22 cellular contexts compared by ENCODE assay signal in the genomic region with DNA sequence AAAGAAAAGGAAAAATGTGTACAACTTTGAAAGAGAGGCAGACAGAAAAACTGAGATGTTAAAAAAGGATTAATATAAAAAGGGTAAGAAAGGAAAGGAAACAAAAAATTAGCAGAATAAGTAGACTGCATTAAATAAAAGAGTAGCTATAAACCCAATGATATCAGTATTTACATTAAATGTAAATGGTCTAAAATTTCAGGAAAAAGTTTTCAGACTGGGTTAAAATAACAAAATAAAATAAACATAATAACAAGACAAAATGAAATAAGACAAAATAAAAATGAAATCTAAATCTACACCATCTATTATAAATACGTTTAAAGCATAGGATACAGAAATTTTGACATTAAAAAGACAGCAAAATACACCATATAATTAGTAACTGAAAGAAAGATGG.
DNase-seq lines count a peak whose midpoint lies in the region; ATAC-seq, FAIRE-seq and TF ChIP-seq lines count a peak whose summit lies in the region.
"Had no signal": no experiment of that assay in that cellular context is flagged by ENCODE, and none has a peak within 500 bp of the region (broad histone marks: within the 10 kb centered on the region; RNA-seq: fewer than 3 reads in every experiment).

No MANE protein-coding gene starts in this region.

- H3K4me1 ChIP-seq in A549 (no peaks in the 10 kb centered on the region), K562 (replicated peaks in 1 of 2; ENCODE audit: control insufficient read depth in 2 of 2, insufficient read depth in 2 of 2, low read length in 2 of 2) (no peaks in the 10 kb centered on the region), small intestine (ENCODE audit: control insufficient read depth in 2 of 2, insufficient read depth in 1 of 2, low read depth in 1 of 2, low read length in 1 of 2) (no peaks in the 10 kb centered on the region), BE2C (no peaks in the 10 kb centered on the region)
- H3K4me1 ChIP-seq: BLaER1 treated with 17β-estradiol and CSF1 and Interleukin-3, amounts not matched to agents 10 nM and 100 nM; Caco-2 had no signal

- intact Hi-C loops in K562 (cut with micrococcal nuclease): no loop called here

- no peak for ATAC-seq in A549
- ATAC-seq in K562: no peak
- no peak for ATAC-seq in HG03095 (IDR thresholded peaks at IDR 0.05; ENCODE audit: unreplicated experiment)
- no peak for ATAC-seq in HG02678 (IDR thresholded peaks at IDR 0.05; ENCODE audit: unreplicated experiment)
- no peak for ATAC-seq in GM19463 (IDR thresholded peaks at IDR 0.05; ENCODE audit: unreplicated experiment)
- ATAC-seq: CD8-positive, alpha-beta T cell had no signal

- no peaks in the 10 kb centered on the region for H4K20me1 ChIP-seq in K562 (replicated peaks; ENCODE audit: control insufficient read depth, insufficient read depth, low read length)
- H4K20me1 ChIP-seq: BLaER1 treated with 17β-estradiol and CSF1 and Interleukin-3, amounts not matched to agents 10 nM and 100 nM had no signal

- POLR2A ChIA-PET in A549 (lab: Yijun Ruan, JAX) (no interaction called here), K562 (lab: Yijun Ruan, JAX) (no interaction called here)

- H3K4me3 ChIP-seq in A549 (no peak overlapping the region), K562 (no peak overlapping the region), small intestine (ENCODE audit: low read depth in 1 of 2, low read length in 2 of 2) (no peak overlapping the region), BE2C (ENCODE audit: low read depth, low read length) (no peak overlapping the region)
- H3K4me3 ChIP-seq: BLaER1 treated with 17β-estradiol and CSF1 and Interleukin-3, amounts not matched to agents 10 nM and 100 nM had no signal

- no peaks in the 10 kb centered on the region for H3K79me2 ChIP-seq in K562 (ENCODE audit: control insufficient read depth, insufficient read depth, low read length)

- no peak overlapping the region for H2AFZ ChIP-seq in K562 (ENCODE audit: low read depth, low read length)

- H3K9me3 ChIP-seq in A549 (no peaks in the 10 kb centered on the region), K562 (replicated peaks; ENCODE audit: control insufficient read depth, insufficient read depth, low read depth, low read length) (no peaks in the 10 kb centered on the region; the same call in 1 of the 2 replicates), small intestine (ENCODE audit: control insufficient read depth, low read depth) (no peaks in the 10 kb centered on the region), BE2C (no peaks in the 10 kb centered on the region)
- H3K9me3 ChIP-seq: Caco-2 had no signal

- no peak overlapping the region for H3K9ac ChIP-seq in K562 (ENCODE audit: insufficient read depth in 1 of 2, low read depth in 2 of 2, low read length in 2 of 2)
- H3K9ac ChIP-seq: BLaER1 treated with 17β-estradiol and CSF1 and Interleukin-3, amounts not matched to agents 10 nM and 100 nM had no signal

- H3K27me3 ChIP-seq in K562 (ENCODE audit: control insufficient read depth in 2 of 2, insufficient read depth in 2 of 2, low read length in 2 of 2) (no peaks in the 10 kb centered on the region), small intestine (ENCODE audit: control insufficient read depth in 2 of 2, insufficient read depth in 2 of 2, low read length in 2 of 2) (no peaks in the 10 kb centered on the region), BE2C (no peaks in the 10 kb centered on the region)

- H3K9me1 ChIP-seq in K562 (ENCODE audit: control insufficient read depth, insufficient read depth, low read length): no peaks in the 10 kb centered on the region

- WGBS in A549 (ENCODE audit: missing lambda C conversion rate): 0% methylated on average over 1 of the region's 1 CpG
- 5% methylated on average over 1 of the region's 1 CpG for WGBS in K562 (ENCODE audit: insufficient coverage, low coverage, missing lambda C conversion rate)
- 30 to 49% (median 33%) methylated on average over 1 of the region's 1 CpG for WGBS in small intestine, 3 donors

- no peak for TF ChIP-seq CTCF in A549 (IDR thresholded peaks at IDR 0.05)
- TF ChIP-seq CTCF in K562 (IDR thresholded peaks at IDR 0.05 in 2 of 3, conservative IDR thresholded peaks at IDR 0.05 in 1 of 3; ENCODE audit: insufficient read depth in 2 of 3, low read depth in 1 of 3, low read length in 3 of 3): no peak
- no peak for TF ChIP-seq CTCF in BE2C (IDR thresholded peaks at IDR 0.05; ENCODE audit: low read depth, low read length)

- in situ Hi-C loops in K562 (cut with MboI): no loop called here

- CTCF ChIA-PET in A549 (lab: Yijun Ruan, JAX): no interaction called here
- CTCF ChIA-PET in K562 (lab: Yijun Ruan, JAX; ENCODE audit: low intra/inter-chr PET ratio): no interaction called here

- no peak for TF ChIP-seq EP300 in A549 (IDR thresholded peaks at IDR 0.05)
- TF ChIP-seq EP300 in K562 (IDR thresholded peaks at IDR 0.05; ENCODE audit: low read length): no peak

- peak; percentile 23 for FAIRE-seq in A549 (lab: Jason Lieb, UNC)
- FAIRE-seq in K562 (lab: Jason Lieb, UNC): no peak
- FAIRE-seq in frontal cortex (lab: Jason Lieb, UNC): peak; percentile 37
- FAIRE-seq in small intestine (lab: Jason Lieb, UNC): peak; percentile 10
- FAIRE-seq: D721Med, G401.6, GM12891, GM19239 had no signal

- TF ChIP-seq POLR2A in A549 (IDR thresholded peaks at IDR 0.05; ENCODE audit: low read length): no peak
- no peak for TF ChIP-seq POLR2A in K562 (conservative IDR thresholded peaks at IDR 0.05)

- H3K27ac ChIP-seq in A549: no peak overlapping the region
- H3K27ac ChIP-seq in K562 (ENCODE audit: extremely low read depth, low read depth, low read length): no peak overlapping the region
- no peak overlapping the region for H3K27ac ChIP-seq in small intestine (ENCODE audit: low read depth in 1 of 2, low read length in 1 of 2)
- H3K27ac ChIP-seq: BLaER1 treated with 17β-estradiol and CSF1 and Interleukin-3, amounts not matched to agents 10 nM and 100 nM; C4-2B had no signal

- BruUV-seq in K562 (replicated peaks; lab: Mats Ljungman, UMichigan): no TSS peak

- H3K36me3 ChIP-seq in K562 (ENCODE audit: control insufficient read depth, insufficient read depth, low read length) (no peaks in the 10 kb centered on the region), small intestine (ENCODE audit: control insufficient read depth in 2 of 2, insufficient read depth in 2 of 2, low read length in 2 of 2) (no peaks in the 10 kb centered on the region), BE2C (no peaks in the 10 kb centered on the region)
- H3K36me3 ChIP-seq: BLaER1 treated with 17β-estradiol and CSF1 and Interleukin-3, amounts not matched to agents 10 nM and 100 nM had no signal

- no peak overlapping the region for H3K4me2 ChIP-seq in A549
- no peak overlapping the region for H3K4me2 ChIP-seq in K562 (ENCODE audit: insufficient read depth, low read length)
- H3K4me2 ChIP-seq: BLaER1 treated with 17β-estradiol and CSF1 and Interleukin-3, amounts not matched to agents 10 nM and 100 nM had no signal

- TF ChIP-seq RAD21 in A549 (conservative IDR thresholded peaks at IDR 0.05 in 1 of 2, IDR thresholded peaks at IDR 0.05 in 1 of 2) (no peak), K562 (CRISPR knock-in tag; conservative IDR thresholded peaks at IDR 0.05 in 1 of 2, IDR thresholded peaks at IDR 0.05 in 1 of 2) (no peak)

- no peak for DNase-seq in A549 (ENCODE audit: low read depth in 1 of 2, low spot score in 1 of 2)
- DNase-seq in K562 (ENCODE audit: extremely low read depth in 1 of 4, low spot score in 3 of 4): no peak
- DNase-seq in frontal cortex (ENCODE audit: low spot score in 2 of 2): no peak
- no peak for DNase-seq in small intestine
- no peak for DNase-seq in BE2C
- DNase-seq: 8988T; ACHN; Caco-2; Calu3; CD4-positive, alpha-beta T cell; CD8-positive, alpha-beta T cell; DMS79 treated with DMSO at 0.1 percent for 48 hours; GF-D8 had no signal

TF ChIP-seq in A549, 52 proteins besides CTCF, POLR2A, EP300 and RAD21 (continues in another document):
- TF ChIP-seq JUN (IDR thresholded peaks at IDR 0.05) (no peak), HOXB13 (CRISPR knock-in tag; IDR thresholded peaks at IDR 0.05; ENCODE audit: low read depth) (no peak), ZFP36 (IDR thresholded peaks at IDR 0.05; ENCODE audit: borderline replicate concordance, partially characterized antibody) (no peak), ZSCAN20 (CRISPR knock-in tag; IDR thresholded peaks at IDR 0.05) (no peak), PHF8 (IDR thresholded peaks at IDR 0.05; ENCODE audit: borderline replicate concordance, low read depth) (no peak), HOXB5 (CRISPR knock-in tag; IDR thresholded peaks at IDR 0.05) (no peak), ZNF302 (CRISPR knock-in tag; IDR thresholded peaks at IDR 0.05) (no peak), RFX5 (IDR thresholded peaks at IDR 0.05) (no peak)
- TF ChIP-seq, protein P1, sequence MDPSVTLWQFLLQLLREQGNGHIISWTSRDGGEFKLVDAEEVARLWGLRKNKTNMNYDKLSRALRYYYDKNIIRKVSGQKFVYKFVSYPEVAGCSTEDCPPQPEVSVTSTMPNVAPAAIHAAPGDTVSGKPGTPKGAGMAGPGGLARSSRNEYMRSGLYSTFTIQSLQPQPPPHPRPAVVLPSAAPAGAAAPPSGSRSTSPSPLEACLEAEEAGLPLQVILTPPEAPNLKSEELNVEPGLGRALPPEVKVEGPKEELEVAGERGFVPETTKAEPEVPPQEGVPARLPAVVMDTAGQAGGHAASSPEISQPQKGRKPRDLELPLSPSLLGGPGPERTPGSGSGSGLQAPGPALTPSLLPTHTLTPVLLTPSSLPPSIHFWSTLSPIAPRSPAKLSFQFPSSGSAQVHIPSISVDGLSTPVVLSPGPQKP (IDR thresholded peaks at IDR 0.05; ENCODE audit: low read depth, low read length): no peak

TF ChIP-seq in K562, 482 proteins besides CTCF, POLR2A, EP300 and RAD21 (continues in another document):
- TF ChIP-seq GABPB1 (CRISPR knock-in tag; IDR thresholded peaks at IDR 0.05) (no peak), TOE1 (IDR thresholded peaks at IDR 0.05; ENCODE audit: borderline replicate concordance) (no peak), TOE1 (CRISPR knock-in tag; IDR thresholded peaks at IDR 0.05; ENCODE audit: borderline replicate concordance, low read depth) (no peak), ZNF507 (tag; conservative IDR thresholded peaks at IDR 0.05) (peak; percentile 93), NCOA4 (IDR thresholded peaks at IDR 0.05; ENCODE audit: partially characterized antibody) (no peak), EWSR1 (IDR thresholded peaks at IDR 0.05; ENCODE audit: borderline replicate concordance, low read depth, partially characterized antibody) (no peak), ZNF778 (CRISPR knock-in tag; IDR thresholded peaks at IDR 0.05) (no peak)
